ENCODE assay signal across 9 cellular contexts in the genomic region with DNA sequence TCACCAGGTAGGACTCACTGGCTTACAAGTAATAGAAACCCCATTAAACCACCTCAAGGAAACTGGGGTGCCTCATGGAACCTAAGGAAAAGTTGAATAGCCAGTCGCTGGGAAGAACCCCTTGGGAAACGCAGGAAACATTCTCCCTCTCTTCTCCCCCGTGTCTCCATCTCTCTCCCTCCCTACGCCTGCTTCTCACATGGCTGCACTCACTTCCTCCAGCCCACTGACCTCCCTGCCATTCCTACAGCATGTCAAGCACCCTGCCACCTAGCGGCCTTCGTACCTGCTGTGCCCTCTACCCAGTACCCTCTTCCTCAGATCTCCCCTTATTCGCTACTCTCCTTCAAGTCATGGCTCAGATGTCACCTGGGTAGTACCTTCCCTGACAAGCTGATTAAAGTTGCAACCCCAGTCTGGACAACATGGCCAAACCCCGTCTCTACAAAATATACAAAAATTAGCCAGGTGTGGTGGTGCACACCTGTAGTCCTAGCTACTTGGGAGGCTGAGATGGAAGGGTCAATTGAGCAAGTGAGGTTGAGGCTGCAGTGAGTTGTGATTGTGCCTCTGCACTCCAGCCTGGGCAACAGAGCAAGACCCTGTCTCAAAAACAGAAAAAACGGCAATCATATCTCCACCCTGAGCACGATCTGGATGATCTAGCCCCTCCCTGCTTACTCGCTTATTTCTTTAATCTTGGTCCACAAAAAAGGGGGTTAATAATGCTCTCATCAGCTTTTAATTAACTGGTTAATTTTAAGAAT.
DNase-seq lines count a peak whose midpoint lies in the region; TF ChIP-seq lines count a peak whose summit lies in the region.
"Had no signal": no experiment of that assay in that cellular context is flagged by ENCODE, and none has a peak within 500 bp of the region (broad histone marks: within the 10 kb centered on the region; RNA-seq: fewer than 3 reads in every experiment).

No MANE protein-coding gene starts in this region.

- in situ Hi-C loops in brain microvascular endothelial cell (cut with HindIII; ENCODE audit: low pct_ligation_motif_present, low sequenced_read_pairs), result loop anchor here (25.0 kb wide), 1 partner anchor 112 kb away; no protein-coding TSS in a partner anchor

- peak; percentile 17 for DNase-seq in NCI-H748 (lab: John Stamatoyannopoulos, UW; ENCODE audit: unreplicated experiment)
- DNase-seq in NCI-H748 treated with DMSO at 0.1 percent for 48 hours (lab: John Stamatoyannopoulos, UW), result no peak
- DNase-seq in NB4 (ENCODE audit: low read depth), result peak; percentile 75
- no peak for DNase-seq in brain microvascular endothelial cell
- DNase-seq in retinal pigment epithelial cell (ENCODE audit: low read depth), result no peak
- DNase-seq in DMS153 (lab: John Stamatoyannopoulos, UW), result no peak
- DNase-seq in NCI-H2171 treated with DMSO at 0.1 percent for 48 hours (lab: John Stamatoyannopoulos, UW), result no peak
- no peak for DNase-seq in activated CD8-positive, alpha-beta memory T cell treated with anti-CD3 and anti-CD28 coated beads, Interleukin-2, amount 50 U/mL, for 4 hours
- DNase-seq: upper lobe of left lung had no signal

- peaks cover 8% of the 10 kb centered on the region for H3K27me3 ChIP-seq in brain microvascular endothelial cell (replicated peaks)
- H3K27me3 ChIP-seq: upper lobe of left lung had no signal

- TF ChIP-seq CTCF in NB4 (IDR thresholded peaks at IDR 0.05; ENCODE audit: low read depth, low read length), result peak; percentile 76
- TF ChIP-seq CTCF in brain microvascular endothelial cell (IDR thresholded peaks at IDR 0.05; ENCODE audit: low read depth, low read length, missing control alignments), result peak; percentile 52
- TF ChIP-seq CTCF in retinal pigment epithelial cell (conservative IDR thresholded peaks at IDR 0.05; ENCODE audit: low read depth, low read length), result peak; percentile 63

- H3K36me3 ChIP-seq in brain microvascular endothelial cell (replicated peaks), result no peaks in the 10 kb centered on the region
- H3K36me3 ChIP-seq: upper lobe of left lung had no signal

- H3K4me3 ChIP-seq in NB4 (ENCODE audit: low read depth, low read length), result no peak overlapping the region
- H3K4me3 ChIP-seq in brain microvascular endothelial cell (ENCODE audit: low read depth, low read length), result no peak overlapping the region
- H3K4me3 ChIP-seq in retinal pigment epithelial cell (ENCODE audit: low read length), result no peak overlapping the region
- H3K4me3 ChIP-seq: upper lobe of left lung had no signal

- no peak overlapping the region for H3K27ac ChIP-seq in brain microvascular endothelial cell
- H3K27ac ChIP-seq: upper lobe of left lung had no signal

- TF ChIP-seq POLR2A in NB4 (IDR thresholded peaks at IDR 0.05; ENCODE audit: extremely low read depth, insufficient read length), result no peak

Comparison
In these comparisons a context has a peak if more than half of its experiments do, and no peak if none do; other contexts are left out.
1. DNase-seq: peak in NCI-H748 (single experiment) and NB4 (single experiment); none in NCI-H748 treated with DMSO at 0.1 percent for 48 hours (single experiment), brain microvascular endothelial cell (single experiment), retinal pigment epithelial cell (single experiment), DMS153 (single experiment), NCI-H2171 treated with DMSO at 0.1 percent for 48 hours (single experiment) and activated CD8-positive, alpha-beta memory T cell treated with anti-CD3 and anti-CD28 coated beads, Interleukin-2, amount 50 U/mL, for 4 hours (single experiment).
2. Peak in every context shown above with its lines, with median percentiles within 50 percentile points of each other: CTCF ChIP-seq.